11 cellular contexts compared by ENCODE assay signal in the genomic region with DNA sequence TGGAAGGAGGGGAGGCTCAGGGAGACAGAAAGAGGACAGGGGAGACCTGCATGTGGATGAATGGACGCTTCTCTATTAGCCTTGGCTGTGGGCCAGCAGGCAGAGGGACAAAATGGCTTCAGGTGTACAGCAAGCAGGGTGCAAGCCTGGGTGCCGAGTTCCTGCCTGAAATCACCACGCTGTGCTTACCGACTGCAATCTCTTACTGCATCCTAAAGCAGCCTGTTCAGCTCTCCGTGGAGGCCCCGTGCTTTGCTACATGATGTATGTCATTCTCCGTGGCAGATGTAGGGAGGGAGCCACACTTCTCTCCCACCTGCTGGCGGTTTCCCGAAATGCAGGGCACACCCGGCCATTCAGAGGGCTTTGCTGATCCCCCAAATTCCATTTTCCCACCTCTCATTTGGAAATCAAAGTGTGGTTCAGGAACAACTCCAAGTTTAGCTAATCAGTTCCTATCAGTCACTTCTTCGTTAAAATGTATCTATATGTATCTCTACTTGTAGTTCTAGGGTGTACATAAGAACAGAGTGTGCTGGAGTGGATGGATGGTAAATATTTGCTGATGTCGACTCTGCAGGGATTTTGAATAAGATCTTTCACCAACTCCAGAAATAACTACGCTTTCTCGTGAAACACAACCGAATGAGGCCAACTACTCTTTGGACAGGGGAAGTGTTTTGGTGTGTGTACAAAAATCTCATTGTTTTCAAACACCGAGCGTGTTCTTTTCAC.
DNase-seq lines count a peak whose midpoint lies in the region; ATAC-seq, FAIRE-seq and TF ChIP-seq lines count a peak whose summit lies in the region.
"Had no signal": no experiment of that assay in that cellular context is flagged by ENCODE, and none has a peak within 500 bp of the region (broad histone marks: within the 10 kb centered on the region; RNA-seq: fewer than 3 reads in every experiment).

No MANE protein-coding gene starts in this region.

- H3K9me3 ChIP-seq in OCI-LY3 (ENCODE audit: insufficient read depth, low read length), result no peaks in the 10 kb centered on the region
- no peaks in the 10 kb centered on the region for H3K9me3 ChIP-seq in kidney (ENCODE audit: control insufficient read depth in 1 of 2, low read length in 2 of 2)
- H3K9me3 ChIP-seq in osteoblast (ENCODE audit: low read depth, low read length), result no peaks in the 10 kb centered on the region

- H3K36me3 ChIP-seq in OCI-LY3 (replicated peaks; ENCODE audit: low read depth, low read length) (no peaks in the 10 kb centered on the region), kidney (ENCODE audit: control insufficient read depth in 1 of 2, insufficient read depth in 2 of 2, low read length in 2 of 2) (no peaks in the 10 kb centered on the region), osteoblast (ENCODE audit: insufficient read depth, low read length) (no peaks in the 10 kb centered on the region)

- H3K27ac ChIP-seq in OCI-LY3 (ENCODE audit: low read length), result no peak overlapping the region
- H3K27ac ChIP-seq in kidney (ENCODE audit: low read depth in 2 of 2, low read length in 2 of 2), result no peak overlapping the region
- no peak overlapping the region for H3K27ac ChIP-seq in osteoblast (ENCODE audit: low read depth, low read length)
- H3K27ac ChIP-seq: parathyroid adenoma had no signal

- no peaks in the 10 kb centered on the region for H3K79me2 ChIP-seq in OCI-LY3 (ENCODE audit: low read length)
- no peaks in the 10 kb centered on the region for H3K79me2 ChIP-seq in osteoblast (ENCODE audit: insufficient read depth, low read length)
- H3K79me2 ChIP-seq: parathyroid adenoma had no signal

- no peak overlapping the region for H3K9ac ChIP-seq in OCI-LY3 (ENCODE audit: low read length)
- no peak overlapping the region for H3K9ac ChIP-seq in kidney (ENCODE audit: low read length in 2 of 2)
- H3K9ac ChIP-seq: parathyroid adenoma had no signal

- no peaks in the 10 kb centered on the region for H3K9me3 Mint-ChIP-seq in Calu3 (ENCODE audit: low read depth, unreplicated experiment)
- H3K9me3 Mint-ChIP-seq: activated CD4-positive, alpha-beta T cell treated with anti-CD3 and anti-CD28 coated beads, Interleukin-2, amount 10 ng/mL, durations not matched to agents 7 days and 5 days had no signal

- H3K27me3 ChIP-seq in OCI-LY3 (ENCODE audit: low read depth, low read length), result no peaks in the 10 kb centered on the region
- no peaks in the 10 kb centered on the region for H3K27me3 ChIP-seq in osteoblast (ENCODE audit: insufficient read depth, low read length)

- BruUV-seq in Calu3 (replicated peaks; lab: Mats Ljungman, UMichigan), result no TSS peak

- FAIRE-seq in kidney (lab: Jason Lieb, UNC), result no peak
- FAIRE-seq: endometrium had no signal

- H3K36me3 Mint-ChIP-seq in Calu3 (ENCODE audit: insufficient read depth, unreplicated experiment), result no peaks in the 10 kb centered on the region

- H3K4me3 ChIP-seq in OCI-LY3 (ENCODE audit: low read length), result peak overlapping the region; percentile 27; the same call in 1 of the 2 replicates
- no peak overlapping the region for H3K4me3 ChIP-seq in kidney (ENCODE audit: low read length in 2 of 2)
- no peak overlapping the region for H3K4me3 ChIP-seq in osteoblast (ENCODE audit: insufficient read depth, low read length)

- intact Hi-C loops in Calu3 (cut with micrococcal nuclease; ENCODE audit: unreplicated experiment) (no loop called here), kidney (cut with DNase I) (no loop called here), posterior vena cava (cut with DNase I) (no loop called here)

- H4K20me1 ChIP-seq in OCI-LY3 (ENCODE audit: insufficient read depth, low read length), result no peaks in the 10 kb centered on the region
- H4K20me1 ChIP-seq in osteoblast (ENCODE audit: insufficient read depth, low read length), result no peaks in the 10 kb centered on the region

- no peak overlapping the region for H3K27ac Mint-ChIP-seq in Calu3 (ENCODE audit: unreplicated experiment)
- H3K27ac Mint-ChIP-seq: activated CD4-positive, alpha-beta T cell treated with anti-CD3 and anti-CD28 coated beads, Interleukin-2, amount 10 ng/mL, durations not matched to agents 7 days and 5 days had no signal

- DNase-seq in Calu3 (peak; percentile 12), NAMALWA (ENCODE audit: low spot score) (peak; percentile 10), kidney (no peak), posterior vena cava (ENCODE audit: low spot score) (no peak), osteoblast (ENCODE audit: insufficient read length, low spot score, missing footprints) (no peak), cerebellum (ENCODE audit: low spot score) (no peak)
- DNase-seq: activated CD4-positive, alpha-beta T cell treated with anti-CD3 and anti-CD28 coated beads, Interleukin-2, amount 10 ng/mL, durations not matched to agents 7 days and 5 days had no signal

- no peak for ATAC-seq in activated CD4-positive, CD25-positive, alpha-beta regulatory T cell treated with anti-CD3 and anti-CD28 coated beads, Interleukin-2, amount 50 U/mL, for 24 hours

- H3K4me1 ChIP-seq in OCI-LY3 (ENCODE audit: low read length), result peaks cover 25% of the 10 kb centered on the region
- no peaks in the 10 kb centered on the region for H3K4me1 ChIP-seq in kidney (ENCODE audit: control insufficient read depth in 1 of 2, insufficient read depth in 1 of 2, low read depth in 1 of 2, low read length in 2 of 2)
- H3K4me1 ChIP-seq in osteoblast (ENCODE audit: insufficient read depth, low read length), result no peaks in the 10 kb centered on the region
- H3K4me1 ChIP-seq: parathyroid adenoma had no signal

- no peak overlapping the region for H3K4me3 Mint-ChIP-seq in Calu3 (ENCODE audit: low read depth, unreplicated experiment)
- H3K4me3 Mint-ChIP-seq: activated CD4-positive, alpha-beta T cell treated with anti-CD3 and anti-CD28 coated beads, Interleukin-2, amount 10 ng/mL, durations not matched to agents 7 days and 5 days had no signal

- CTCF ChIA-PET in Calu3 (lab: Charles Lee), result interaction anchor here (0.8 kb wide), 1 partner anchor 56 kb away, joined by 3 read pairs; no protein-coding TSS in a partner anchor

- H3K4me2 ChIP-seq in OCI-LY3 (ENCODE audit: low read length) (peak overlapping the region; percentile 48), osteoblast (ENCODE audit: insufficient read depth, low read length) (no peak overlapping the region)

- H3K4me1 Mint-ChIP-seq in Calu3 (ENCODE audit: low read depth, unreplicated experiment), result no peaks in the 10 kb centered on the region
- H3K4me1 Mint-ChIP-seq: activated CD4-positive, alpha-beta T cell treated with anti-CD3 and anti-CD28 coated beads, Interleukin-2, amount 10 ng/mL, durations not matched to agents 7 days and 5 days had no signal

- H3K27me3 Mint-ChIP-seq in Calu3 (ENCODE audit: unreplicated experiment), result peaks cover 33% of the 10 kb centered on the region

- H2AFZ ChIP-seq in OCI-LY3 (ENCODE audit: low read depth, low read length) (peak overlapping the region; percentile 81), osteoblast (ENCODE audit: low read length) (no peak overlapping the region)
- H2AFZ ChIP-seq: parathyroid adenoma had no signal

- TF ChIP-seq CTCF in Calu3 (IDR thresholded peaks at IDR 0.05; ENCODE audit: unreplicated experiment) (peak; percentile 39), OCI-LY3 (IDR thresholded peaks at IDR 0.05; ENCODE audit: low read depth, low read length) (peak; percentile 35), kidney (IDR thresholded peaks at IDR 0.05; ENCODE audit: borderline replicate concordance, extremely low read depth, insufficient read depth) (peak; percentile 7), osteoblast (IDR thresholded peaks at IDR 0.05; ENCODE audit: extremely low read depth, low read depth, low read length) (no peak)

Comparison
In these comparisons a context has a peak if more than half of its experiments do, and no peak if none do; other contexts are left out.
1. DNase-seq: peak in Calu3 (single experiment) and NAMALWA (single experiment); none in kidney (single experiment), posterior vena cava (single experiment), osteoblast (single experiment) and cerebellum (single experiment).